Comparison of ENCODE assay signal across 8 cellular contexts in the genomic region with DNA sequence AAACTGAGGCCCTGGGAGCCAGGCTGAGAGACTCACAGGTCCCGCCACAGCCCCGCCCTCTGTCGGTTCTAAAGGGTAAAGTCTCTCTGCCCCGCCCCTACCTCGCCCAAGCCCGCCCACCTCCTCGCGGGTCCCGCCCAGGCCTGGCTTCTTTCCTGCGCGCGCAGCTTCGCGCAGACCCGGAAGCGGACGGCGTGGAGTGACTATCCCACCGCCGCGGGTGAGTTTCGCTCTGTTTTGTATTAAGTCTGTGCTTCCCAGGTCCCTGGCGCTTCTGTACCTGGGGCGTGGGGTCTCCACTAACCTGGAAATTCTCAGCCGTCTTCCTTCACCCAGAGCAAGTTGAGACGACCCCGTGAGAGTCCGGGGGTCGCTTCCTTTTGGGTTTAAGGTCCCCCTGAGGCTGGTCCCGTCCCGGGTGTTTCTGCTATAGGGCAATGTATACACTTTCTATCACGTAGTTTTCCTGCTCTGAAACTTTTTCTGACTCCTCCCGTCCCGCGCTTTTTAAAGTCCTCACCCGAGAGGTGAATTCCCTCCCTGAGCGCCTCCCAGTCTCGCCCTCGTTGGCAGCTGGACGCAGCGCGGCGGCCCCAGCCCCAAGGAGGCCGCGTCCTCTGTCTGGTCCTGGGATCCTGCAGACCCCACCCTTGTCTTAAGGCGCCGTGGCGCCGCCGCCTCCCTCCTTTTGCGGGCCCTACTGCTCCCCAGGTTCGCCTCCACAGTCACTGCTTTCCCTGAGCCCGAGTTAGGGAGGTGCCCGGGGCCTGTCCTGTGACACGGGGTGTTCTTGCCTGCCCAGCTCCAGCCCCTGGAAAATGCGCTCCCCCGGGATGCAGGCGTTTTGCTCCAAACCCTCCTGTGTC. TPM values are rescaled to one million over a fixed set of nuclear protein-coding genes. Genes with fewer than 3 reads are reported as not detected.
DNase-seq lines count a peak whose midpoint lies in the region; ATAC-seq and TF ChIP-seq lines count a peak whose summit lies in the region.

A gene (plus strand): TSS at position 176 of the 866 bp plus-strand sequence. CDS start 2,867 bp downstream, outside the sequence.

- peak; percentile 88 for ATAC-seq in HG03196 (IDR thresholded peaks at IDR 0.05; ENCODE audit: unreplicated experiment)
- peak; percentile 98 to 99 for ATAC-seq in activated CD4-positive, CD25-positive, alpha-beta regulatory T cell treated with anti-CD3 and anti-CD28 coated beads, Interleukin-2, amount 50 U/mL, for 24 hours

- no peaks in the 10 kb centered on the region for H3K27me3 ChIP-seq in kidney epithelial cell (ENCODE audit: control insufficient read depth, insufficient read depth, low read length)

- TF ChIP-seq CTCF in AG09319 (IDR thresholded peaks at IDR 0.05; ENCODE audit: low read depth, low read length) (peak; percentile 56), kidney epithelial cell (IDR thresholded peaks at IDR 0.05; ENCODE audit: insufficient read depth, low read length, poor library complexity, severe bottlenecking) (peak; percentile 60)

- peak; percentile 81 for TF ChIP-seq POLR2A in GM18951 (IDR thresholded peaks at IDR 0.05; ENCODE audit: extremely low read depth, insufficient read depth, insufficient read length)

- in situ Hi-C loops in GM18951 (cut with MboI; ENCODE audit: low sequenced_read_pairs, unreplicated experiment): no loop called here

- DNase-seq in AG09319 (ENCODE audit: extremely low read depth, low read depth) (peak; percentile 79), NCI-H345 treated with DMSO at 0.1 percent for 48 hours (lab: John Stamatoyannopoulos, UW; ENCODE audit: unreplicated experiment) (peak; percentile 37), cerebellum (ENCODE audit: low spot score) (peak; percentile 93), kidney epithelial cell (ENCODE audit: low read depth) (no peak)
- peak; percentile 96 for DNase-seq in stimulated activated CD4-positive, alpha-beta T cell treated with anti-CD3 and anti-CD28 coated beads, Interleukin-15, amount 100 ng/mL, for 24 hours

- H3K4me3 ChIP-seq in kidney epithelial cell (ENCODE audit: low read depth, low read length): peak within 1 kb of the TSS; percentile 72

- H3K36me3 ChIP-seq in kidney epithelial cell (ENCODE audit: control insufficient read depth, insufficient read depth, low read length): no peaks in the 10 kb centered on the region

RNA-seq across cellular contexts. Expression of the gene that starts here (rescaled TPM):
- 27.7 TPM for total RNA-seq in cerebellum
- total RNA-seq in kidney epithelial cell: 8.8 and 9.0 TPM in 2 replicates
